11 cellular contexts compared by ENCODE assay signal in genomic region chr9:108439967-108440366, GRCh38.
DNase-seq lines count a peak whose midpoint lies in the region; ATAC-seq and TF ChIP-seq lines count a peak whose summit lies in the region.
"Had no signal": no experiment of that assay in that cellular context is flagged by ENCODE, and none has a peak within 500 bp of the region (broad histone marks: within the 10 kb centered on the region; RNA-seq: fewer than 3 reads in every experiment).

No MANE protein-coding gene starts in this region.

- ATAC-seq in foreskin keratinocyte, result peak; percentile 65
- ATAC-seq: activated naive CD8-positive, alpha-beta T cell treated with anti-CD3 and anti-CD28 coated beads, Interleukin-2, amount 50 U/mL, for 24 hours had no signal

- H3K27ac ChIP-seq in foreskin keratinocyte (peak overlapping the region; percentile 43), subcutaneous abdominal adipose tissue (ENCODE audit: low read depth, low read length) (peak overlapping the region; percentile 14)
- H3K27ac ChIP-seq: Peyer's patch had no signal

- H3K36me3 ChIP-seq in subcutaneous abdominal adipose tissue (ENCODE audit: control insufficient read depth in 5 of 5, insufficient read depth in 5 of 5, low read length in 5 of 5), result no peaks in the 10 kb centered on the region
- H3K36me3 ChIP-seq: Peyer's patch had no signal

- H3K9ac ChIP-seq in subcutaneous abdominal adipose tissue (ENCODE audit: low read length in 5 of 5), result no peak overlapping the region

- H3K4me3 ChIP-seq in subcutaneous abdominal adipose tissue (ENCODE audit: low read depth in 1 of 5, low read length in 5 of 5), result no peak overlapping the region
- H3K4me3 ChIP-seq: Peyer's patch had no signal

- H3K9me3 ChIP-seq in subcutaneous abdominal adipose tissue (ENCODE audit: control insufficient read depth in 5 of 5, low read length in 5 of 5), result no peaks in the 10 kb centered on the region
- H3K9me3 ChIP-seq: Peyer's patch had no signal

- peaks cover 28% of the 10 kb centered on the region for H3K4me1 ChIP-seq in foreskin keratinocyte
- peaks cover 0 to 3% (median 0%) of the 10 kb centered on the region in 5 donors for H3K4me1 ChIP-seq in subcutaneous abdominal adipose tissue (ENCODE audit: control insufficient read depth in 5 of 5, insufficient read depth in 5 of 5, low read length in 5 of 5)

- H3K27me3 ChIP-seq in foreskin keratinocyte, result no peaks in the 10 kb centered on the region
- no peaks in the 10 kb centered on the region for H3K27me3 ChIP-seq in subcutaneous abdominal adipose tissue (ENCODE audit: control insufficient read depth in 5 of 5, insufficient read depth in 4 of 5, low read length in 5 of 5)
- H3K27me3 ChIP-seq: Peyer's patch had no signal

- DNase-seq in HCEC 1CT (peak; percentile 83), amniotic stem cell (lab: John Stamatoyannopoulos, UW) (peak; percentile 58), foreskin keratinocyte (peak; percentile 61 to 82), SKM-1 (lab: John Stamatoyannopoulos, UW; ENCODE audit: unreplicated experiment) (no peak), globus pallidus (ENCODE audit: low spot score) (no peak), T-helper 9 cell (no peak)
- no peak for DNase-seq in activated CD8-positive, alpha-beta memory T cell treated with anti-CD3 and anti-CD28 coated beads for 24 hours
- DNase-seq: activated naive CD8-positive, alpha-beta T cell treated with anti-CD3 and anti-CD28 coated beads, Interleukin-2, amount 50 U/mL, for 24 hours; Peyer's patch; stimulated activated CD4-positive, alpha-beta T cell treated with anti-CD3 and anti-CD28 coated beads, Interleukin-4, amount 100 ng/mL, for 24 hours had no signal

- no peak for TF ChIP-seq CTCF in foreskin keratinocyte (conservative IDR thresholded peaks at IDR 0.05)

Comparison
In these comparisons a context has a peak if more than half of its experiments do, and no peak if none do; other contexts are left out.
1. DNase-seq: peak in HCEC 1CT (single experiment), amniotic stem cell (single experiment) and foreskin keratinocyte (2 of 2); none in SKM-1 (single experiment), globus pallidus (single experiment), activated CD8-positive, alpha-beta memory T cell treated with anti-CD3 and anti-CD28 coated beads for 24 hours (single experiment) and T-helper 9 cell (single experiment).